12 cellular contexts compared by ENCODE assay signal in the genomic region with DNA sequence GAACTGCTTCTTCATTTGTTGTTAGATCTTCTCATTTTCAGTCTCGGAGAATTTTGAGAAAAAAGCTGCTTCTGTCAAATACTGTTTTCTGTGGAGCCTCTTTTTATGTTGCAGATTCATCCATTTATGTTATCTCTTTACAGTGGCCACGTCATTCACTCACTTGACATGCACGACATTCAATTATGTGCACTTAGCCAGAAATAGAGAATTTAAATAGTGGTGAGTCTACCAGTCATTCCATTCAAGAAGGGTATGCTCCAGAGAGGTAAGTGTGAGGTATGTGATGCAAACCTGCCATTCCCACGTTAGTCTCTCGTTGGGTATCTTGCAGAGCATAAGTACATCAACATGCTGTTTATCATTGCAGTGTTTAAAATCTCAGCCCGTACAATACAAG. TPM values are rescaled to one million over a fixed set of nuclear protein-coding genes. Genes with fewer than 3 reads are reported as not detected.
DNase-seq lines count a peak whose midpoint lies in the region; ATAC-seq and TF ChIP-seq lines count a peak whose summit lies in the region.
"Had no signal": no experiment of that assay in that cellular context is flagged by ENCODE, and none has a peak within 500 bp of the region (broad histone marks: within the 10 kb centered on the region; RNA-seq: fewer than 3 reads in every experiment).

No MANE protein-coding gene starts in this region.

- H3K9me3 ChIP-seq in CD4-positive, CD25-positive, alpha-beta regulatory T cell (ENCODE audit: control insufficient read depth in 2 of 2, low read length in 2 of 2): no peaks in the 10 kb centered on the region
- no peaks in the 10 kb centered on the region for H3K9me3 ChIP-seq in Loucy (ENCODE audit: insufficient read depth, low read depth, low read length)
- H3K9me3 ChIP-seq in effector memory CD4-positive, alpha-beta T cell (ENCODE audit: control insufficient read depth, low read length): no peaks in the 10 kb centered on the region
- H3K9me3 ChIP-seq: BLaER1 treated with 17β-estradiol and CSF1 and Interleukin-3, amounts not matched to agents 10 nM and 100 nM; MG63 had no signal

- no peaks in the 10 kb centered on the region for H3K9me3 Mint-ChIP-seq in CD4-positive, CD25-positive, alpha-beta regulatory T cell
- H3K9me3 Mint-ChIP-seq in central memory CD8-positive, alpha-beta T cell: no peaks in the 10 kb centered on the region

- peaks cover 10% of the 10 kb centered on the region for H3K36me3 Mint-ChIP-seq in CD4-positive, CD25-positive, alpha-beta regulatory T cell
- H3K36me3 Mint-ChIP-seq in central memory CD8-positive, alpha-beta T cell (ENCODE audit: insufficient read depth): peaks cover 20% of the 10 kb centered on the region

- intact Hi-C loops in Right ventricle myocardium inferior (cut with DNase I): no loop called here

- H3K4me1 Mint-ChIP-seq in CD4-positive, CD25-positive, alpha-beta regulatory T cell: peaks cover 50 to 91% (median 67%) of the 10 kb centered on the region in 4 donors
- H3K4me1 Mint-ChIP-seq in central memory CD8-positive, alpha-beta T cell: peaks cover 66% of the 10 kb centered on the region

- peaks cover 52% of the 10 kb centered on the region for H3K4me1 ChIP-seq in CD4-positive, CD25-positive, alpha-beta regulatory T cell (ENCODE audit: control insufficient read depth, insufficient read depth, low read length, poor library complexity, severe bottlenecking)
- H3K4me1 ChIP-seq in Loucy (ENCODE audit: insufficient read depth, low read length, poor library complexity, severe bottlenecking): peaks cover 38% of the 10 kb centered on the region
- H3K4me1 ChIP-seq in effector memory CD4-positive, alpha-beta T cell (ENCODE audit: control insufficient read depth, insufficient read depth, low read length, poor library complexity, severe bottlenecking): peaks cover 17% of the 10 kb centered on the region

- no peaks in the 10 kb centered on the region for H3K9me2 ChIP-seq in Loucy (replicated peaks; ENCODE audit: low read depth, low read length)

- peak overlapping the region; percentile 15 to 43 (median 36) for H3K4me3 Mint-ChIP-seq in CD4-positive, CD25-positive, alpha-beta regulatory T cell
- H3K4me3 Mint-ChIP-seq in central memory CD8-positive, alpha-beta T cell: peak overlapping the region; percentile 63

- peak overlapping the region; percentile 6 to 68 (median 7) for H3K27ac Mint-ChIP-seq in CD4-positive, CD25-positive, alpha-beta regulatory T cell
- H3K27ac Mint-ChIP-seq in central memory CD8-positive, alpha-beta T cell (ENCODE audit: low read depth): peak overlapping the region; percentile 91

- peaks cover 25% of the 10 kb centered on the region for H3K36me3 ChIP-seq in CD4-positive, CD25-positive, alpha-beta regulatory T cell (ENCODE audit: control insufficient read depth, insufficient read depth, low read length)
- peaks cover 38% of the 10 kb centered on the region for H3K36me3 ChIP-seq in Loucy (ENCODE audit: insufficient read depth, low read length)
- H3K36me3 ChIP-seq in effector memory CD4-positive, alpha-beta T cell (ENCODE audit: control insufficient read depth, insufficient read depth, low read length): peaks cover 20% of the 10 kb centered on the region

- no peaks in the 10 kb centered on the region for H3F3A ChIP-seq in Loucy (ENCODE audit: low read depth)

- peak overlapping the region; percentile 18 for H3K4me2 ChIP-seq in Loucy (ENCODE audit: low read depth, low read length, poor library complexity, severe bottlenecking)

- ATAC-seq in CD4-positive, CD25-positive, alpha-beta regulatory T cell (ENCODE audit: low read depth in 2 of 2): no peak
- ATAC-seq in GM18867 (IDR thresholded peaks at IDR 0.05; ENCODE audit: unreplicated experiment): peak; percentile 34
- peak; percentile 16 for ATAC-seq in central memory CD8-positive, alpha-beta T cell (replicated peaks; ENCODE audit: extremely low read depth, poor library complexity, severe bottlenecking)
- ATAC-seq in GM21737 (IDR thresholded peaks at IDR 0.05; ENCODE audit: unreplicated experiment): no peak
- ATAC-seq in Right ventricle myocardium inferior: no peak
- ATAC-seq in GM21576 (IDR thresholded peaks at IDR 0.05; ENCODE audit: unreplicated experiment): no peak
- ATAC-seq: left lobe of liver had no signal

- TF ChIP-seq CTCF in Loucy (conservative IDR thresholded peaks at IDR 0.05; ENCODE audit: low read length): no peak

- no peak overlapping the region for H3K9ac ChIP-seq in Loucy (ENCODE audit: low read depth, low read length, poor library complexity, severe bottlenecking)
- H3K9ac ChIP-seq: BLaER1 treated with 17β-estradiol and CSF1 and Interleukin-3, amounts not matched to agents 10 nM and 100 nM had no signal

- peaks cover 85% of the 10 kb centered on the region for H4K20me1 ChIP-seq in Loucy (ENCODE audit: insufficient read depth, low read length, poor library complexity, severe bottlenecking)

- no peaks in the 10 kb centered on the region for H3K27me3 ChIP-seq in CD4-positive, CD25-positive, alpha-beta regulatory T cell (ENCODE audit: control insufficient read depth, insufficient read depth, low read length)
- H3K27me3 ChIP-seq in Loucy (ENCODE audit: insufficient read depth, low read length, poor library complexity, severe bottlenecking): no peaks in the 10 kb centered on the region
- H3K27me3 ChIP-seq in effector memory CD4-positive, alpha-beta T cell (replicated peaks; ENCODE audit: control insufficient read depth, insufficient read depth, low read length, poor library complexity, severe bottlenecking): no peaks in the 10 kb centered on the region
- H3K27me3 ChIP-seq: BLaER1 treated with 17β-estradiol and CSF1 and Interleukin-3, amounts not matched to agents 10 nM and 100 nM; MG63 had no signal

- no peaks in the 10 kb centered on the region for H3K27me3 Mint-ChIP-seq in CD4-positive, CD25-positive, alpha-beta regulatory T cell
- no peaks in the 10 kb centered on the region for H3K27me3 Mint-ChIP-seq in central memory CD8-positive, alpha-beta T cell

- peaks cover 96% of the 10 kb centered on the region for H3K79me2 ChIP-seq in Loucy (ENCODE audit: insufficient read depth, low read length)

- DNase-seq in CD4-positive, CD25-positive, alpha-beta regulatory T cell: peak in 1 of 3 donors; percentile 12
- DNase-seq in central memory CD8-positive, alpha-beta T cell (ENCODE audit: low spot score in 2 of 2): no peak
- DNase-seq in effector memory CD4-positive, alpha-beta T cell: no peak
- no peak for DNase-seq in Right ventricle myocardium inferior (ENCODE audit: missing footprints)
- DNase-seq: NCI-H510A treated with DMSO at 0.1 percent for 48 hours had no signal

- no peak overlapping the region for H2AFZ ChIP-seq in Loucy (ENCODE audit: low read length)

- peak overlapping the region; percentile 48 for H3K27ac ChIP-seq in CD4-positive, CD25-positive, alpha-beta regulatory T cell (ENCODE audit: insufficient read depth, low read length, poor library complexity, severe bottlenecking)
- H3K27ac ChIP-seq in effector memory CD4-positive, alpha-beta T cell (ENCODE audit: insufficient read depth, low read length, poor library complexity, severe bottlenecking): no peak overlapping the region
- H3K27ac ChIP-seq: BLaER1 treated with 17β-estradiol and CSF1 and Interleukin-3, amounts not matched to agents 10 nM and 100 nM had no signal

- peak overlapping the region; percentile 64 for H3K4me3 ChIP-seq in CD4-positive, CD25-positive, alpha-beta regulatory T cell (ENCODE audit: low read depth, low read length)
- no peak overlapping the region for H3K4me3 ChIP-seq in Loucy (ENCODE audit: low read length, poor library complexity, severe bottlenecking)
- H3K4me3 ChIP-seq in effector memory CD4-positive, alpha-beta T cell (ENCODE audit: insufficient read depth, low read depth, low read length, poor library complexity, severe bottlenecking): no peak overlapping the region
- H3K4me3 ChIP-seq: BLaER1 treated with 17β-estradiol and CSF1 and Interleukin-3, amounts not matched to agents 10 nM and 100 nM; MG63 had no signal

RNA-seq across cellular contexts. Expression of gene ARPP19, which starts 9.8 kb away (rescaled TPM):
- total RNA-seq in CD4-positive, CD25-positive, alpha-beta regulatory T cell: 143 TPM
- polyA plus RNA-seq in CD4-positive, CD25-positive, alpha-beta regulatory T cell: 10 to 100 TPM; 72.1 to 83.1 (median 82.6) TPM
- total RNA-seq in Right ventricle myocardium inferior: 155 TPM

RNA-seq across cellular contexts. Expression of gene MYO5A, which starts 30.3 kb away (rescaled TPM):
- 63.3 TPM for total RNA-seq in CD4-positive, CD25-positive, alpha-beta regulatory T cell
- polyA plus RNA-seq in CD4-positive, CD25-positive, alpha-beta regulatory T cell: 10 to 100 TPM in 2 of 4 donors, 1 to 10 TPM in 2; 6.1 to 14.6 (median 10.6) TPM
- total RNA-seq in Right ventricle myocardium inferior: 7.9 TPM

Comparison
In these comparisons a context has a peak if more than half of its experiments do, and no peak if none do; other contexts are left out.
1. ATAC-seq: peak in GM18867 (single experiment) and central memory CD8-positive, alpha-beta T cell (single experiment); none in CD4-positive, CD25-positive, alpha-beta regulatory T cell (0 of 2), GM21737 (single experiment), Right ventricle myocardium inferior (single experiment) and GM21576 (single experiment).